In the genomic region with DNA sequence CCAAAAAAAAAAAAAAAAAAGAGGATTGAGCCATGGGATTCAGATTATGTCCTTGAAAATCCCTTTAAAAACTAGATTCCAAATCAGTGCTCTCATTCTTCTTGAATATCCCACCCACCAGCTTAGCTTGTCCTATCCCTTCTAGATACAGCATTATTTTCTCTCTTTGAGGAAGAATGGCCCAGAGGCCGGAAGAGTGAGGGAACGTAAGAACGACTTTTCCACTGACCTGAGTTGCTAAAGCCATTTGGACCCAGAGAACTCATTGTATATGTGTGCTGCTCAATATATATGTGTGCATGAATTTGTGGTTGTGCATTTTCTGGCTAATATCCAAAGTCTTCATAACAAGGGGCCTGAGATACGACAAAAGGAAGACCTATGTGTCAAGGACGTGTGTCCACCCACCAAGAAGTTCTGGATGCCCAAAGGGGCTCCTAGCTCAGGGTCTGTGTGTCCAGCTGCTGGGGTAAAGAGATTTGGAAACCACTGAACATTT, we compare ENCODE assay signal across 8 cellular contexts. TPM values are rescaled to one million over a fixed set of nuclear protein-coding genes. Genes with fewer than 3 reads are reported as not detected.
DNase-seq lines count a peak whose midpoint lies in the region; TF ChIP-seq lines count a peak whose summit lies in the region.

No MANE protein-coding gene starts in this region.

- no peaks in the 10 kb centered on the region for H3K27me3 ChIP-seq in SJSA1 (replicated peaks)

- H3K9me3 ChIP-seq in SJSA1 (replicated peaks): no peaks in the 10 kb centered on the region

- DNase-seq in GM12865 (ENCODE audit: low read depth): no peak
- DNase-seq in SJSA1 (ENCODE audit: low read depth in 1 of 2, low spot score in 2 of 2): no peak
- DNase-seq in fibroblast of mammary gland (ENCODE audit: low read depth): no peak
- DNase-seq in retinal pigment epithelial cell (ENCODE audit: low read depth): no peak
- no peak for DNase-seq in SIG-M5 (lab: John Stamatoyannopoulos, UW)
- no peak for DNase-seq in NCI-H748 treated with DMSO at 0.1 percent for 48 hours (lab: John Stamatoyannopoulos, UW)
- no peak for DNase-seq in posterior vena cava (ENCODE audit: low spot score)
- no peak for DNase-seq in SHP77 treated with DMSO at 0.1 percent for 48 hours (lab: John Stamatoyannopoulos, UW)

- H3K4me3 ChIP-seq in GM12865 (ENCODE audit: low read depth, low read length) (peak overlapping the region; percentile 65), SJSA1 (peak overlapping the region; percentile 37), fibroblast of mammary gland (ENCODE audit: control insufficient read depth, low read depth, low read length) (peak overlapping the region; percentile 51), retinal pigment epithelial cell (ENCODE audit: low read length) (peak overlapping the region; percentile 67)

- 0 out of 2 replicates have a peak, but pooled peaks cover 7% of the 10 kb centered on the region for H3K36me3 ChIP-seq in SJSA1

- intact Hi-C loops in posterior vena cava (cut with DNase I): loop anchor here (5.0 kb wide), 2 partner anchors 35 to 65 kb away; partner anchors contain the start of gene CREB3L1 (in 1 of the 2)

- H3K27ac ChIP-seq in SJSA1: peak overlapping the region; percentile 86

- TF ChIP-seq CTCF in GM12865 (IDR thresholded peaks at IDR 0.05; ENCODE audit: insufficient read depth, low read depth, low read length, missing control alignments) (no peak), fibroblast of mammary gland (conservative IDR thresholded peaks at IDR 0.05; ENCODE audit: control insufficient read depth, insufficient read depth, low read depth, low read length) (no peak), retinal pigment epithelial cell (conservative IDR thresholded peaks at IDR 0.05; ENCODE audit: low read depth, low read length) (no peak)

- peaks cover 53% of the 10 kb centered on the region for H3K4me1 ChIP-seq in SJSA1 (replicated peaks)

RNA-seq across cellular contexts. Expression of gene CREB3L1, which starts 35.0 kb away (rescaled TPM):
- total RNA-seq in SJSA1 (2014; rRNA removed; shearing (Covaris generic)): 12.1 and 22.7 TPM in 2 replicates
- 10 to 100 TPM; 14.3 to 25.8 TPM for total RNA-seq in posterior vena cava
